In the genomic region with DNA sequence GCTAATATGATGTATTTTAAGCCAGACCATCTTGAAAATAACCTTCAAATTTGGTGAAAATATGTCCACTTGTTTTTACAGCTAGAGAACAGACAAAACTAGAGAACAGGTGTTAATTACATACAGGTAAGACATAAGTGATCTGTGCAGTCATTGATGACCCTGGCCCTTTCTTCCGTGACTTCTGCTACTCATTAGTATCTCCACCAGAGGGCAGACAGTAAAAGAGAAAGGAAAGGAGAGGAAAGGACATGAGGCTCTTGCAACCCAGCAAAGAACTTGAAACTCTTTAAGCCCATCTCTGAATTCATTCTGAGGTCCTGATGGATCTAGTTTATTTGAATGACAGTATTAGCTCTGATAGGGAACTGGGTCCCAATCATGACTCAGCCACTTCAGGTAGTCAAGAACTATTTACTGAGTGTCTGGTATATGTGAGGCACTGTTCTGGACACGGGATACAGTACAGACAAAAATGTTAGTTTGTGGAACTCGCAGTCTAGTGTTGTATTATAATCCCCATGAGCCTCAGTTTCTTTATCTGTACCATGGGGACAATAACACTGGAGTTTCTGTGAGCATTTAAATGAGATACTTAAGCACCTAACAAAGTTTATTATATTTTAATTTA, we compare ENCODE assay signal across 8 cellular contexts.
DNase-seq lines count a peak whose midpoint lies in the region; ATAC-seq and TF ChIP-seq lines count a peak whose summit lies in the region.

No MANE protein-coding gene starts in this region.

- DNase-seq in DMS53 treated with DMSO at 0.1 percent for 48 hours (lab: John Stamatoyannopoulos, UW; ENCODE audit: unreplicated experiment) (peak; percentile 79), GM19238 (ENCODE audit: insufficient read length, low spot score) (peak; percentile 4), NCI-H460 (ENCODE audit: extremely low read depth, low read depth) (peak; percentile 41), KG1 (lab: John Stamatoyannopoulos, UW) (no peak)
- no peak for DNase-seq in activated naive CD8-positive, alpha-beta T cell treated with anti-CD3 and anti-CD28 coated beads, Interleukin-2, amount 50 U/mL, for 24 hours
- no peak for DNase-seq in effector CD4-positive, alpha-beta T cell

- H3K36me3 Mint-ChIP-seq in activated naive CD8-positive, alpha-beta T cell treated with anti-CD3 and anti-CD28 coated beads, Interleukin-2, amount 50 U/mL, for 24 hours (ENCODE audit: low read depth), result peaks cover 3% of the 10 kb centered on the region

- no peak overlapping the region for H3K9ac ChIP-seq in liver (ENCODE audit: low read depth in 1 of 2, low read length in 2 of 2)

- H3K4me1 Mint-ChIP-seq in activated naive CD8-positive, alpha-beta T cell treated with anti-CD3 and anti-CD28 coated beads, Interleukin-2, amount 50 U/mL, for 24 hours, result peaks cover 47% of the 10 kb centered on the region

- H3K9me3 ChIP-seq in liver (ENCODE audit: control insufficient read depth in 4 of 4, low read length in 3 of 4), result no peaks in the 10 kb centered on the region

- H3K9me3 Mint-ChIP-seq in activated naive CD8-positive, alpha-beta T cell treated with anti-CD3 and anti-CD28 coated beads, Interleukin-2, amount 50 U/mL, for 24 hours, result no peaks in the 10 kb centered on the region

- H3K4me3 Mint-ChIP-seq in activated naive CD8-positive, alpha-beta T cell treated with anti-CD3 and anti-CD28 coated beads, Interleukin-2, amount 50 U/mL, for 24 hours, result no peak overlapping the region

- no peaks in the 10 kb centered on the region for H3K36me3 ChIP-seq in liver (ENCODE audit: control insufficient read depth in 4 of 4, insufficient read depth in 3 of 4, low read depth in 1 of 4, low read length in 3 of 4)

- peak; percentile 44 for TF ChIP-seq CTCF in liver (IDR thresholded peaks at IDR 0.05; ENCODE audit: low read depth, low read length, missing input control)

- peak; percentile 69 for ATAC-seq in HG03196 (IDR thresholded peaks at IDR 0.05; ENCODE audit: unreplicated experiment)
- peak; percentile 31 for ATAC-seq in activated naive CD8-positive, alpha-beta T cell treated with anti-CD3 and anti-CD28 coated beads, Interleukin-2, amount 50 U/mL, for 24 hours

- H3K27ac ChIP-seq in liver (ENCODE audit: low read depth in 1 of 2, low read length in 2 of 2), result no peak overlapping the region

- no peaks in the 10 kb centered on the region for H3K27me3 Mint-ChIP-seq in activated naive CD8-positive, alpha-beta T cell treated with anti-CD3 and anti-CD28 coated beads, Interleukin-2, amount 50 U/mL, for 24 hours

- H3K4me1 ChIP-seq in liver (ENCODE audit: control insufficient read depth in 4 of 4, insufficient read depth in 4 of 4, low read length in 3 of 4), result no peaks in the 10 kb centered on the region

- TF ChIP-seq RAD21 in liver (IDR thresholded peaks at IDR 0.05), result peak; percentile 67 to 83

- WGBS in liver, result 65% methylated on average over 3 of the region's 3 CpGs

- H3K27ac Mint-ChIP-seq in activated naive CD8-positive, alpha-beta T cell treated with anti-CD3 and anti-CD28 coated beads, Interleukin-2, amount 50 U/mL, for 24 hours, result no peak overlapping the region

- H3K27me3 ChIP-seq in liver (ENCODE audit: control insufficient read depth in 4 of 4, insufficient read depth in 4 of 4, low read length in 3 of 4), result no peaks in the 10 kb centered on the region

- no peak overlapping the region for H3K4me3 ChIP-seq in liver (ENCODE audit: low read depth in 1 of 3, low read length in 3 of 3)

TF ChIP-seq in liver, 16 proteins besides CTCF, POLR2A, EP300 and RAD21:
- TF ChIP-seq HNF4A (conservative IDR thresholded peaks at IDR 0.05), result no peak
- TF ChIP-seq, protein P1, sequence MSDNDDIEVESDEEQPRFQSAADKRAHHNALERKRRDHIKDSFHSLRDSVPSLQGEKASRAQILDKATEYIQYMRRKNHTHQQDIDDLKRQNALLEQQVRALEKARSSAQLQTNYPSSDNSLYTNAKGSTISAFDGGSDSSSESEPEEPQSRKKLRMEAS (IDR thresholded peaks at IDR 0.05), result no peak
- TF ChIP-seq RXRA (IDR thresholded peaks at IDR 0.05), result no peak
- no peak for TF ChIP-seq HNF4G (IDR thresholded peaks at IDR 0.05)
- TF ChIP-seq EGR1 (IDR thresholded peaks at IDR 0.05; ENCODE audit: low read depth in 2 of 2), result no peak
- TF ChIP-seq TAF1 (conservative IDR thresholded peaks at IDR 0.05), result no peak
- TF ChIP-seq, protein P2, sequence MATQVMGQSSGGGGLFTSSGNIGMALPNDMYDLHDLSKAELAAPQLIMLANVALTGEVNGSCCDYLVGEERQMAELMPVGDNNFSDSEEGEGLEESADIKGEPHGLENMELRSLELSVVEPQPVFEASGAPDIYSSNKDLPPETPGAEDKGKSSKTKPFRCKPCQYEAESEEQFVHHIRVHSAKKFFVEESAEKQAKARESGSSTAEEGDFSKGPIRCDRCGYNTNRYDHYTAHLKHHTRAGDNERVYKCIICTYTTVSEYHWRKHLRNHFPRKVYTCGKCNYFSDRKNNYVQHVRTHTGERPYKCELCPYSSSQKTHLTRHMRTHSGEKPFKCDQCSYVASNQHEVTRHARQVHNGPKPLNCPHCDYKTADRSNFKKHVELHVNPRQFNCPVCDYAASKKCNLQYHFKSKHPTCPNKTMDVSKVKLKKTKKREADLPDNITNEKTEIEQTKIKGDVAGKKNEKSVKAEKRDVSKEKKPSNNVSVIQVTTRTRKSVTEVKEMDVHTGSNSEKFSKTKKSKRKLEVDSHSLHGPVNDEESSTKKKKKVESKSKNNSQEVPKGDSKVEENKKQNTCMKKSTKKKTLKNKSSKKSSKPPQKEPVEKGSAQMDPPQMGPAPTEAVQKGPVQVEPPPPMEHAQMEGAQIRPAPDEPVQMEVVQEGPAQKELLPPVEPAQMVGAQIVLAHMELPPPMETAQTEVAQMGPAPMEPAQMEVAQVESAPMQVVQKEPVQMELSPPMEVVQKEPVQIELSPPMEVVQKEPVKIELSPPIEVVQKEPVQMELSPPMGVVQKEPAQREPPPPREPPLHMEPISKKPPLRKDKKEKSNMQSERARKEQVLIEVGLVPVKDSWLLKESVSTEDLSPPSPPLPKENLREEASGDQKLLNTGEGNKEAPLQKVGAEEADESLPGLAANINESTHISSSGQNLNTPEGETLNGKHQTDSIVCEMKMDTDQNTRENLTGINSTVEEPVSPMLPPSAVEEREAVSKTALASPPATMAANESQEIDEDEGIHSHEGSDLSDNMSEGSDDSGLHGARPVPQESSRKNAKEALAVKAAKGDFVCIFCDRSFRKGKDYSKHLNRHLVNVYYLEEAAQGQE (IDR thresholded peaks at IDR 0.05), result no peak
- TF ChIP-seq, protein P3, sequence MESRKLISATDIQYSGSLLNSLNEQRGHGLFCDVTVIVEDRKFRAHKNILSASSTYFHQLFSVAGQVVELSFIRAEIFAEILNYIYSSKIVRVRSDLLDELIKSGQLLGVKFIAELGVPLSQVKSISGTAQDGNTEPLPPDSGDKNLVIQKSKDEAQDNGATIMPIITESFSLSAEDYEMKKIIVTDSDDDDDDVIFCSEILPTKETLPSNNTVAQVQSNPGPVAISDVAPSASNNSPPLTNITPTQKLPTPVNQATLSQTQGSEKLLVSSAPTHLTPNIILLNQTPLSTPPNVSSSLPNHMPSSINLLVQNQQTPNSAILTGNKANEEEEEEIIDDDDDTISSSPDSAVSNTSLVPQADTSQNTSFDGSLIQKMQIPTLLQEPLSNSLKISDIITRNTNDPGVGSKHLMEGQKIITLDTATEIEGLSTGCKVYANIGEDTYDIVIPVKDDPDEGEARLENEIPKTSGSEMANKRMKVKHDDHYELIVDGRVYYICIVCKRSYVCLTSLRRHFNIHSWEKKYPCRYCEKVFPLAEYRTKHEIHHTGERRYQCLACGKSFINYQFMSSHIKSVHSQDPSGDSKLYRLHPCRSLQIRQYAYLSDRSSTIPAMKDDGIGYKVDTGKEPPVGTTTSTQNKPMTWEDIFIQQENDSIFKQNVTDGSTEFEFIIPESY (IDR thresholded peaks at IDR 0.05), result no peak
- no peak for TF ChIP-seq JUND (IDR thresholded peaks at IDR 0.05)
- no peak for TF ChIP-seq SP1 (IDR thresholded peaks at IDR 0.05)
- TF ChIP-seq NR2F2 (IDR thresholded peaks at IDR 0.05), result no peak
- TF ChIP-seq, protein P4, sequence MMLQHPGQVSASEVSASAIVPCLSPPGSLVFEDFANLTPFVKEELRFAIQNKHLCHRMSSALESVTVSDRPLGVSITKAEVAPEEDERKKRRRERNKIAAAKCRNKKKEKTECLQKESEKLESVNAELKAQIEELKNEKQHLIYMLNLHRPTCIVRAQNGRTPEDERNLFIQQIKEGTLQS (IDR thresholded peaks at IDR 0.05), result no peak
- no peak for TF ChIP-seq FOXA2 (IDR thresholded peaks at IDR 0.05)
- no peak for TF ChIP-seq FOXA1 (IDR thresholded peaks at IDR 0.05)
- no peak for TF ChIP-seq YY1 (IDR thresholded peaks at IDR 0.05)
- TF ChIP-seq GABPA (IDR thresholded peaks at IDR 0.05 in 1 of 2, conservative IDR thresholded peaks at IDR 0.05 in 1 of 2), result no peak

Comparison
In these comparisons a context has a peak if more than half of its experiments do, and no peak if none do; other contexts are left out.
1. DNase-seq: peak in DMS53 treated with DMSO at 0.1 percent for 48 hours (single experiment), GM19238 (single experiment) and NCI-H460 (single experiment); none in activated naive CD8-positive, alpha-beta T cell treated with anti-CD3 and anti-CD28 coated beads, Interleukin-2, amount 50 U/mL, for 24 hours (single experiment), KG1 (single experiment) and effector CD4-positive, alpha-beta T cell (single experiment).